29 cellular contexts compared by ENCODE assay signal in genomic region chr12:28328967-28329366, GRCh38.
"Had no signal": no experiment of that assay in that cellular context is flagged by ENCODE, and none has a peak within 500 bp of the region (broad histone marks: within the 10 kb centered on the region; RNA-seq: fewer than 3 reads in every experiment).

No MANE protein-coding gene starts in this region.

- H3K4me3 Mint-ChIP-seq: stimulated activated effector memory CD8-positive, alpha-beta T cell treated with anti-CD3 and anti-CD28 coated beads, Interleukin-12 subunit alpha, Interleukin-12 subunit beta, amount 100 ng/mL, for 72 hours; stimulated activated memory B cell treated with anti-CD40 and anti-IgM and Interleukin-4, amounts not matched to agents 10 μg/mL and 1 μg/mL and 100 μg/mL, for 72 hours; stimulated activated naive B cell treated with anti-CD40 and anti-IgM and Interleukin-4, amounts not matched to agents 10 μg/mL and 1 μg/mL and 100 μg/mL, for 72 hours; stimulated activated naive CD8-positive, alpha-beta T cell treated with anti-CD3 and anti-CD28 coated beads, Interleukin-15, amount 100 ng/mL, for 72 hours; stimulated activated naive CD8-positive, alpha-beta T cell treated with anti-CD3 and anti-CD28 coated beads, Interleukin-15, Interleukin-2, amounts not matched to agents 100 ng/mL and 50 ng/mL, for 24 hours; type B pancreatic cell had no signal

- H3K27me3 ChIP-seq: stomach, suprapubic skin, testis, thyroid gland, tibial artery, tibial nerve, transverse colon, upper lobe of left lung, upper lobe of right lung, uterus, vagina had no signal

- H3K4me1 ChIP-seq: stomach, suprapubic skin, testis, thyroid gland, tibial artery, transverse colon, upper lobe of left lung, upper lobe of right lung, uterus, vagina had no signal

- ATAC-seq: stimulated activated effector memory CD8-positive, alpha-beta T cell treated with anti-CD3 and anti-CD28 coated beads, Interleukin-12 subunit alpha, Interleukin-12 subunit beta, amount 100 ng/mL, for 72 hours; stimulated activated memory B cell treated with anti-CD40 and anti-IgM and Interleukin-4, amounts not matched to agents 10 μg/mL and 1 μg/mL and 100 μg/mL, for 72 hours; stimulated activated naive B cell treated with anti-CD40 and anti-IgM and Interleukin-4, amounts not matched to agents 10 μg/mL and 1 μg/mL and 100 μg/mL, for 72 hours; stimulated activated naive CD8-positive, alpha-beta T cell treated with anti-CD3 and anti-CD28 coated beads, Interleukin-15, amount 100 ng/mL, for 72 hours; stimulated activated naive CD8-positive, alpha-beta T cell treated with anti-CD3 and anti-CD28 coated beads, Interleukin-15, Interleukin-2, amounts not matched to agents 100 U/mL and 50 U/mL, for 24 hours; upper lobe of right lung had no signal

- H3K27me3 Mint-ChIP-seq: stimulated activated memory B cell treated with anti-CD40 and anti-IgM and Interleukin-4, amounts not matched to agents 10 μg/mL and 1 μg/mL and 100 μg/mL, for 72 hours; stimulated activated naive B cell treated with anti-CD40 and anti-IgM and Interleukin-4, amounts not matched to agents 10 μg/mL and 1 μg/mL and 100 μg/mL, for 72 hours; stimulated activated naive CD8-positive, alpha-beta T cell treated with anti-CD3 and anti-CD28 coated beads, Interleukin-15, amount 100 ng/mL, for 72 hours; stimulated activated naive CD8-positive, alpha-beta T cell treated with anti-CD3 and anti-CD28 coated beads, Interleukin-15, Interleukin-2, amounts not matched to agents 100 ng/mL and 50 ng/mL, for 24 hours; type B pancreatic cell had no signal

- H3K36me3 ChIP-seq: stomach, thoracic aorta, thyroid gland, tibial artery, upper lobe of left lung, upper lobe of right lung, uterus, vagina had no signal

- H3K27ac Mint-ChIP-seq: stimulated activated effector memory CD8-positive, alpha-beta T cell treated with anti-CD3 and anti-CD28 coated beads, Interleukin-12 subunit alpha, Interleukin-12 subunit beta, amount 100 ng/mL, for 72 hours; stimulated activated memory B cell treated with anti-CD40 and anti-IgM and Interleukin-4, amounts not matched to agents 10 μg/mL and 1 μg/mL and 100 μg/mL, for 72 hours; stimulated activated naive B cell treated with anti-CD40 and anti-IgM and Interleukin-4, amounts not matched to agents 10 μg/mL and 1 μg/mL and 100 μg/mL, for 72 hours; stimulated activated naive CD8-positive, alpha-beta T cell treated with anti-CD3 and anti-CD28 coated beads, Interleukin-15, amount 100 ng/mL, for 72 hours; stimulated activated naive CD8-positive, alpha-beta T cell treated with anti-CD3 and anti-CD28 coated beads, Interleukin-15, Interleukin-2, amounts not matched to agents 100 ng/mL and 50 ng/mL, for 24 hours; type B pancreatic cell had no signal

- H3K4me3 ChIP-seq: stomach, suprapubic skin, testis, thoracic aorta, thyroid gland, tibial artery, tibial nerve, transverse colon, upper lobe of left lung, upper lobe of right lung, uterus, vagina had no signal

- DNase-seq: stimulated activated CD4-positive, alpha-beta T cell treated with anti-CD3 and anti-CD28 coated beads, Interleukin-2, amount 100 ng/mL, for 48 hours; stimulated activated CD4-positive, alpha-beta T cell treated with anti-CD3 and anti-CD28 coated beads, Interleukin-4, amount 100 ng/mL, for 1 hour; stimulated activated CD4-positive, alpha-beta T cell treated with anti-CD3 and anti-CD28 coated beads, Interleukin-4, amount 100 ng/mL, for 24 hours; stimulated activated CD4-positive, alpha-beta T cell treated with anti-CD3 and anti-CD28 coated beads, Interleukin-4, amount 100 ng/mL, for 4 hours; stimulated activated CD8-positive, alpha-beta memory T cell treated with anti-CD3 and anti-CD28 coated beads, Interleukin-4, amount 100 ng/mL, for 48 hours; stimulated activated naive B cell treated with anti-CD40 and anti-IgM and Interleukin-4, amounts not matched to agents 10 μg/mL and 1 μg/mL and 100 μg/mL, for 72 hours; stimulated activated naive CD4-positive, alpha-beta T cell; stimulated activated naive CD4-positive, alpha-beta T cell treated with Interleukin-2 at 50 U/mL for 16 hours; stimulated activated naive CD8-positive, alpha-beta T cell treated with anti-CD3 and anti-CD28 coated beads, Interleukin-15, amount 100 ng/mL, for 72 hours; stimulated activated naive CD8-positive, alpha-beta T cell treated with anti-CD3 and anti-CD28 coated beads, Interleukin-15, Interleukin-2, amounts not matched to agents 100 U/mL and 50 U/mL, for 24 hours; stomach; substantia nigra; testis; thyroid gland; tibial artery; transverse colon; trophoblast cell; upper lobe of left lung; upper lobe of right lung; uterus had no signal

- H3K4me1 Mint-ChIP-seq: stimulated activated effector memory CD8-positive, alpha-beta T cell treated with anti-CD3 and anti-CD28 coated beads, Interleukin-12 subunit alpha, Interleukin-12 subunit beta, amount 100 ng/mL, for 72 hours; stimulated activated memory B cell treated with anti-CD40 and anti-IgM and Interleukin-4, amounts not matched to agents 10 μg/mL and 1 μg/mL and 100 μg/mL, for 72 hours; stimulated activated naive B cell treated with anti-CD40 and anti-IgM and Interleukin-4, amounts not matched to agents 10 μg/mL and 1 μg/mL and 100 μg/mL, for 72 hours had no signal

- H3K36me3 Mint-ChIP-seq: stimulated activated effector memory CD8-positive, alpha-beta T cell treated with anti-CD3 and anti-CD28 coated beads, Interleukin-12 subunit alpha, Interleukin-12 subunit beta, amount 100 ng/mL, for 72 hours had no signal

- H3K9me3 Mint-ChIP-seq: stimulated activated effector memory CD8-positive, alpha-beta T cell treated with anti-CD3 and anti-CD28 coated beads, Interleukin-12 subunit alpha, Interleukin-12 subunit beta, amount 100 ng/mL, for 72 hours had no signal

- H3K27ac ChIP-seq: stomach, suprapubic skin, testis, thoracic aorta, thyroid gland, tibial artery, tibial nerve, transverse colon, upper lobe of left lung, upper lobe of right lung, uterus, vagina had no signal

- FAIRE-seq: urothelium cell line had no signal

- H3K9me3 ChIP-seq: suprapubic skin, testis, thoracic aorta, thyroid gland, tibial artery, tibial nerve, transverse colon, upper lobe of left lung, upper lobe of right lung, uterus, vagina had no signal
